Comparison of ENCODE assay signal across 20 cellular contexts in genomic region chr2:88171966-88172365, GRCh38. TPM values are rescaled to one million over a fixed set of nuclear protein-coding genes. Genes with fewer than 3 reads are reported as not detected.
A peak's percentile ranks its signal among the peaks of the same experiment; 100 is the strongest.
DNase-seq lines count a peak whose midpoint lies in the region; ATAC-seq and TF ChIP-seq lines count a peak whose summit lies in the region.
"Had no signal": no experiment of that assay in that cellular context is flagged by ENCODE, and none has a peak within 500 bp of the region (broad histone marks: within the 10 kb centered on the region; RNA-seq: fewer than 3 reads in every experiment).

No MANE protein-coding gene starts in this region.

- H3K27me3 ChIP-seq in CD4-positive, alpha-beta T cell (ENCODE audit: control insufficient read depth, insufficient read depth, low read length): no peaks in the 10 kb centered on the region
- H3K27me3 ChIP-seq: BLaER1 had no signal

- no peak overlapping the region for H3K27ac ChIP-seq in CD4-positive, alpha-beta T cell (ENCODE audit: low read depth, low read length)
- H3K27ac ChIP-seq: BLaER1 had no signal

- no peaks in the 10 kb centered on the region for H3K9me3 Mint-ChIP-seq in CD4-positive, alpha-beta T cell
- H3K9me3 Mint-ChIP-seq in IgD-negative memory B cell: peaks cover 0 to 5% (median 1%) of the 10 kb centered on the region in 3 donors
- H3K9me3 Mint-ChIP-seq in glutamatergic neuron (ENCODE audit: unreplicated experiment): peaks cover 12% of the 10 kb centered on the region
- peaks cover 8% of the 10 kb centered on the region for H3K9me3 Mint-ChIP-seq in neural crest cell
- H3K9me3 Mint-ChIP-seq in HFFc6: no peaks in the 10 kb centered on the region

- intact Hi-C loops in CD4-positive, alpha-beta T cell (cut with DNase I, micrococcal nuclease): no loop called here

- H3K4me3 Mint-ChIP-seq in CD4-positive, alpha-beta T cell: peak overlapping the region; percentile 85
- H3K4me3 Mint-ChIP-seq in IgD-negative memory B cell (peak overlapping the region in 2 of 4 donors; percentile 76), glutamatergic neuron (ENCODE audit: unreplicated experiment) (peak overlapping the region; percentile 91), neural crest cell (peak overlapping the region; percentile 84), HFFc6 (no peak overlapping the region)

- no peak for ATAC-seq in CD4-positive, alpha-beta T cell (ENCODE audit: poor library complexity)
- ATAC-seq in GM18909 (IDR thresholded peaks at IDR 0.05; ENCODE audit: poor library complexity, unreplicated experiment): no peak
- ATAC-seq: HepG2 had no signal

- TF ChIP-seq CTCF in CD4-positive, alpha-beta T cell (IDR thresholded peaks at IDR 0.05): no peak
- no peak for TF ChIP-seq CTCF in glutamatergic neuron (IDR thresholded peaks at IDR 0.05; ENCODE audit: partially characterized antibody, unreplicated experiment)
- no peak for TF ChIP-seq CTCF in neural crest cell (conservative IDR thresholded peaks at IDR 0.05)
- TF ChIP-seq CTCF in HFFc6 (IDR thresholded peaks at IDR 0.05): no peak

- H3K9me3 ChIP-seq in CD4-positive, alpha-beta T cell (ENCODE audit: control insufficient read depth, low read length): no peaks in the 10 kb centered on the region

- no peak overlapping the region for H3K27ac Mint-ChIP-seq in CD4-positive, alpha-beta T cell
- H3K27ac Mint-ChIP-seq in IgD-negative memory B cell (peak overlapping the region in 2 of 3 donors; percentile 33 to 63), glutamatergic neuron (ENCODE audit: unreplicated experiment) (no peak overlapping the region), neural crest cell (ENCODE audit: unreplicated experiment) (no peak overlapping the region), HFFc6 (no peak overlapping the region)

- CTCF ChIA-PET in CD4-positive, alpha-beta T cell (lab: Charles Lee): no interaction called here

- no peaks in the 10 kb centered on the region for H3K4me1 Mint-ChIP-seq in CD4-positive, alpha-beta T cell (ENCODE audit: low read depth)
- H3K4me1 Mint-ChIP-seq in IgD-negative memory B cell (peaks cover 4 to 6% (median 4%) of the 10 kb centered on the region in 3 donors), glutamatergic neuron (ENCODE audit: low read depth, unreplicated experiment) (peaks cover 5% of the 10 kb centered on the region), neural crest cell (peaks cover 12% of the 10 kb centered on the region), HFFc6 (ENCODE audit: low read depth) (no peaks in the 10 kb centered on the region)

- no peak for DNase-seq in CD4-positive, alpha-beta T cell
- DNase-seq in glutamatergic neuron (no peak), neural crest cell (ENCODE audit: low read depth, low spot score) (no peak), HFFc6 (no peak), NCI-H2029 (lab: John Stamatoyannopoulos, UW) (no peak)
- no peak for DNase-seq in stimulated activated CD8-positive, alpha-beta memory T cell treated with anti-CD3 and anti-CD28 coated beads, Interleukin-4, amount 100 ng/mL, for 48 hours
- DNase-seq: COR-L47, H7, MM.1S, NCI-H1105 treated with DMSO at 0.1 percent for 48 hours, NCI-H187 treated with DMSO at 0.1 percent for 48 hours, NCI-H2171 treated with DMSO at 0.1 percent for 48 hours, NCI-H524, SIG-M5 had no signal

- no peaks in the 10 kb centered on the region for H3K36me3 Mint-ChIP-seq in CD4-positive, alpha-beta T cell (ENCODE audit: low read depth)
- H3K36me3 Mint-ChIP-seq in IgD-negative memory B cell: peaks cover 2% of the 10 kb centered on the region
- peaks cover 8% of the 10 kb centered on the region for H3K36me3 Mint-ChIP-seq in glutamatergic neuron (ENCODE audit: unreplicated experiment)
- peaks cover 9% of the 10 kb centered on the region for H3K36me3 Mint-ChIP-seq in neural crest cell (ENCODE audit: low read depth)
- H3K36me3 Mint-ChIP-seq in HFFc6 (ENCODE audit: low read depth): no peaks in the 10 kb centered on the region

- peaks cover 30% of the 10 kb centered on the region for H3K27me3 Mint-ChIP-seq in CD4-positive, alpha-beta T cell
- H3K27me3 Mint-ChIP-seq in IgD-negative memory B cell (no peaks in the 10 kb centered on the region), glutamatergic neuron (ENCODE audit: unreplicated experiment) (peaks cover 7% of the 10 kb centered on the region), neural crest cell (ENCODE audit: low read depth) (peaks cover 13% of the 10 kb centered on the region), HFFc6 (ENCODE audit: insufficient read depth) (peaks cover 22% of the 10 kb centered on the region)

- POLR2A ChIA-PET in CD4-positive, alpha-beta T cell (lab: Charles Lee): no interaction called here

RNA-seq across cellular contexts. Expression of gene THNSL2, which starts 1.8 kb away (rescaled TPM):
- under 1 TPM; 0.39 to 0.85 TPM for total RNA-seq in CD4-positive, alpha-beta T cell
- polyA plus RNA-seq in IgD-negative memory B cell: 1.8 TPM
- 37.3 TPM for total RNA-seq in glutamatergic neuron (ENCODE audit: unreplicated experiment)
- 2.8 and 4.5 TPM in 2 replicates for total RNA-seq in neural crest cell
- total RNA-seq in HFFc6 (2021; fragmentation: NEBNext Ultra II Directional; extraction: Animal tissue kit (Norgen Biotek cat#: 25700)): not detected
- total RNA-seq: HepG2 had no signal
- polyA plus RNA-seq: HepG2 had no signal

RNA-seq across cellular contexts. Expression of gene FABP1, which starts 44.1 kb away (rescaled TPM):
- not detected for total RNA-seq in CD4-positive, alpha-beta T cell
- not detected for polyA plus RNA-seq in IgD-negative memory B cell
- total RNA-seq in glutamatergic neuron (ENCODE audit: unreplicated experiment): not detected
- not detected in 2 replicates for total RNA-seq in neural crest cell
- total RNA-seq in HFFc6 (2021; fragmentation: NEBNext Ultra II Directional; extraction: Animal tissue kit (Norgen Biotek cat#: 25700)): not detected
- total RNA-seq: H7, RPMI7951 had no signal
- polyA plus RNA-seq: AG04450 had no signal

Comparison
In these comparisons a context has a peak if more than half of its experiments do, and no peak if none do; other contexts are left out.
1. H3K27ac Mint-ChIP-seq: peak in IgD-negative memory B cell (2 of 3); none in CD4-positive, alpha-beta T cell (single experiment), glutamatergic neuron (single experiment), neural crest cell (single experiment) and HFFc6 (single experiment).